ENCODE assay signal across 11 cellular contexts in the genomic region with DNA sequence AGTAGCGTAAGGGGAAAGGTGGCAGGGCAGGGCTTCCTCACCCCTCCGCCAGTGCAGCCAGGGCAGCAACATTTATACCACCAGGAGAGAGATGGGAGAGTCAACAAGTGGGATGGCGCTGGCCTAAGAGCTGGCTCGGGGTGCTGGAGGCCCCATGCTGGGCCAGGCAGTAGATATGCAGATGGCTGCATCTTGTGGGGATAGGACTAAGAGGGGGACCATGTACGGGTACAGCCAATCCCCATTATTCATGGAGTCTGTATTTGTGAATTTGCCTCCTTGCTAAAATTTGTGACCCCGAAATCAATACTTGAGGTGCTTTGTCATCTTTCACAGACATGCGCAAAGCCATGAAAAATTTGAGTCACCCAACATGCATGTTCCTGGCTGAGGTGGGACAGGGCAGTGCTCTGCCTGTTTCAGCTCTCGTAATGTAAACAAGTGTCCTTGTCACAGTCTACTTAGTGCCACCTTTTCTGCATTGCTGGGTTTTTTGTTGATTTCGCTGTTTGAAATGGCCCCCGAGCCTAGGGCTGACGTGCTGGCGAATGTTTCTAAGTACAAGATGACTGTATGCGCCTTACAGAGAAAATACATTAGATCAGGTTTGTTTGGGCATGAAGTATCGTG. TPM values are rescaled to one million over a fixed set of nuclear protein-coding genes. Genes with fewer than 3 reads are reported as not detected.
DNase-seq lines count a peak whose midpoint lies in the region; FAIRE-seq and TF ChIP-seq lines count a peak whose summit lies in the region.
"Had no signal": no experiment of that assay in that cellular context is flagged by ENCODE, and none has a peak within 500 bp of the region (broad histone marks: within the 10 kb centered on the region; RNA-seq: fewer than 3 reads in every experiment).

No MANE protein-coding gene starts in this region.

- no peak for TF ChIP-seq RAD21 in H1 (IDR thresholded peaks at IDR 0.05 in 1 of 2, conservative IDR thresholded peaks at IDR 0.05 in 1 of 2; ENCODE audit: low read depth in 2 of 2, low read length in 2 of 2)

- H3K79me1 ChIP-seq in H1 (ENCODE audit: low read depth, low read length): no peaks in the 10 kb centered on the region

- no peak overlapping the region for H3K4ac ChIP-seq in H1 (replicated peaks; ENCODE audit: insufficient read length, low read depth, low read length)

- no peak overlapping the region for H4K5ac ChIP-seq in H1 (ENCODE audit: insufficient read length, low read depth, low read length)

- BruUV-seq in OCI-LY7 (replicated peaks; lab: Mats Ljungman, UMichigan): TSS peak; percentile 97

- H3K9ac ChIP-seq in H1 (replicated peaks in 1 of 4; ENCODE audit: extremely low read depth in 1 of 4, low read depth in 3 of 4, low read length in 3 of 4): no peak overlapping the region

- TF ChIP-seq CTCF in OCI-LY7 (conservative IDR thresholded peaks at IDR 0.05; ENCODE audit: low read length) (no peak; the same call in 1 of the 2 replicates), H1 (IDR thresholded peaks at IDR 0.05; ENCODE audit: control extremely low read depth in 1 of 3, insufficient read depth in 1 of 3, low read depth in 1 of 3, low read length in 3 of 3) (no peak), hepatocyte (IDR thresholded peaks at IDR 0.05; ENCODE audit: poor library complexity) (no peak)

- H3K23me2 ChIP-seq in H1 (ENCODE audit: low read depth, low read length): no peaks in the 10 kb centered on the region

- no peak for FAIRE-seq in H1 (lab: Jason Lieb, UNC)

- no peak overlapping the region for H3K56ac ChIP-seq in H1 (replicated peaks; ENCODE audit: insufficient read length, low read depth, low read length)

- H2BK5ac ChIP-seq in H1 (ENCODE audit: low read depth, low read length): peak overlapping the region; percentile 71

- POLR2A ChIA-PET in OCI-LY7 (lab: Charles Lee): interaction anchor here (0.6 to 3.3 kb wide), 5 partner anchors 13 to 83 kb away, joined by 3 to 60 read pairs (median 6); no protein-coding TSS in a partner anchor
- POLR2A ChIA-PET in H1 (lab: Charles Lee; ENCODE audit: partially characterized antibody): no interaction called here

- H3K4me3 ChIP-seq in OCI-LY7 (ENCODE audit: low read depth, low read length, poor library complexity, severe bottlenecking): peak overlapping the region; percentile 30
- no peak overlapping the region for H3K4me3 ChIP-seq in H1 (ENCODE audit: extremely low read depth in 1 of 4, insufficient read depth in 2 of 4, low read depth in 3 of 4, low read length in 4 of 4)
- H3K4me3 ChIP-seq in hepatocyte: no peak overlapping the region
- H3K4me3 ChIP-seq: SK-N-MC had no signal

- H4K8ac ChIP-seq in H1 (ENCODE audit: extremely low read depth, insufficient read depth, low read length): no peak overlapping the region

- TF ChIP-seq POLR2A in H1 (IDR thresholded peaks at IDR 0.05; ENCODE audit: control extremely low read depth in 1 of 2, low read depth in 2 of 2, low read length in 2 of 2): no peak
- TF ChIP-seq POLR2A in erythroblast (IDR thresholded peaks at IDR 0.05; ENCODE audit: low read length): no peak

- 0 out of 2 replicates have a peak overlapping the region, but pooled peaks have one; percentile 80 for H2BK20ac ChIP-seq in H1 (ENCODE audit: low read length)

- H3K4me2 ChIP-seq in OCI-LY7 (ENCODE audit: low read length) (peak overlapping the region; percentile 68), H1 (ENCODE audit: insufficient read depth in 1 of 2, low read depth in 2 of 2, low read length in 2 of 2) (no peak overlapping the region), hepatocyte (no peak overlapping the region)

- H2BK120ac ChIP-seq in H1 (replicated peaks; ENCODE audit: low read depth, low read length): no peak overlapping the region

- no peak overlapping the region for H2BK15ac ChIP-seq in H1 (ENCODE audit: low read length)

- H3K27me3 ChIP-seq in H1 (replicated peaks in 1 of 4; ENCODE audit: control insufficient read depth in 3 of 4, extremely low read depth in 1 of 4, insufficient read depth in 3 of 4, low read length in 3 of 4) (0 out of 7 replicates have a peak, but pooled peaks cover 0 to 2% (median 0%) of the 10 kb centered on the region in 4 experiments), hepatocyte (no peaks in the 10 kb centered on the region)

- H3K27ac ChIP-seq in OCI-LY7 (ENCODE audit: low read depth, low read length, poor library complexity, severe bottlenecking) (peak overlapping the region; percentile 98), H1 (ENCODE audit: low read depth, low read length) (no peak overlapping the region), hepatocyte (no peak overlapping the region)
- H3K27ac ChIP-seq: C4-2B, SK-N-MC had no signal

- H3K14ac ChIP-seq in H1 (ENCODE audit: insufficient read length): no peak overlapping the region

- H2AK5ac ChIP-seq in H1 (ENCODE audit: low read depth, low read length): no peak overlapping the region

- H3K36me3 ChIP-seq in OCI-LY7 (ENCODE audit: insufficient read depth, low read length) (no peaks in the 10 kb centered on the region; the same call in 1 of the 2 replicates), H1 (ENCODE audit: control insufficient read depth in 2 of 4, insufficient read depth in 4 of 4, low read length in 3 of 4) (no peaks in the 10 kb centered on the region), hepatocyte (replicated peaks; ENCODE audit: insufficient read depth, low read depth) (no peaks in the 10 kb centered on the region)

- no peak overlapping the region for H2AFZ ChIP-seq in OCI-LY7 (ENCODE audit: low read length)
- H2AFZ ChIP-seq in H1 (ENCODE audit: low read length): no peak overlapping the region
- H2AFZ ChIP-seq in hepatocyte: no peak overlapping the region

- CTCF ChIA-PET in OCI-LY7 (lab: Charles Lee; ENCODE audit: unreplicated experiment): interaction anchor here (0.5 to 1.6 kb wide), 3 partner anchors 15 to 206 kb away, joined by 3 to 9 read pairs (median 3); no protein-coding TSS in a partner anchor
- CTCF ChIA-PET in H1 (lab: Charles Lee; ENCODE audit: partially characterized antibody): interaction anchor here (0.6 to 0.9 kb wide), 2 partner anchors 21 to 23 kb away, joined by 3 to 4 read pairs; no protein-coding TSS in a partner anchor

- H3K9me3 ChIP-seq in OCI-LY7 (ENCODE audit: low read length) (peaks cover 4% of the 10 kb centered on the region; the same call in 1 of the 2 replicates), H1 (ENCODE audit: insufficient read depth in 2 of 2, low read depth in 1 of 2, low read length in 1 of 2) (no peaks in the 10 kb centered on the region), hepatocyte (ENCODE audit: low read depth) (no peaks in the 10 kb centered on the region)

- 87% methylated on average over 14 of the region's 14 CpGs; no CpG with 5 or more reads in 1 of the 2 experiments for WGBS in H1 (ENCODE audit: extremely low coverage in 1 of 2, insufficient coverage in 1 of 2, insufficient read length in 1 of 2, insufficient replicate concordance in 2 of 2, low coverage in 1 of 2, low lambda C conversion rate in 2 of 2, missing lambda C conversion rate in 1 of 2), 2 experiments
- 93% methylated on average over 13 of the region's 14 CpGs for WGBS in hepatocyte (ENCODE audit: low lambda C conversion rate, missing lambda C conversion rate)

- no peak overlapping the region for H4K91ac ChIP-seq in H1 (replicated peaks; ENCODE audit: insufficient read length, low read length)

- H4K20me1 ChIP-seq in OCI-LY7 (ENCODE audit: insufficient read depth, low read length) (no peaks in the 10 kb centered on the region), H1 (replicated peaks in 1 of 2; ENCODE audit: control insufficient read depth in 1 of 2, insufficient read depth in 2 of 2, low read length in 2 of 2) (no peaks in the 10 kb centered on the region), hepatocyte (ENCODE audit: insufficient read depth, poor library complexity, severe bottlenecking) (no peaks in the 10 kb centered on the region)

- peaks cover 19% of the 10 kb centered on the region; the same call in 1 of the 2 replicates for H3K79me2 ChIP-seq in OCI-LY7 (ENCODE audit: insufficient read depth, low read depth, low read length)
- H3K79me2 ChIP-seq in H1 (ENCODE audit: control insufficient read depth in 1 of 2, insufficient read depth in 2 of 2, low read length in 2 of 2): no peaks in the 10 kb centered on the region
- H3K79me2 ChIP-seq in hepatocyte: no peaks in the 10 kb centered on the region

- TF ChIP-seq EP300 in H1 (IDR thresholded peaks at IDR 0.05; ENCODE audit: borderline replicate concordance in 1 of 2, low read depth in 2 of 2, low read length in 2 of 2): no peak

- no peaks in the 10 kb centered on the region for H3K9me2 ChIP-seq in OCI-LY7 (ENCODE audit: insufficient read depth, low read length)
- no peaks in the 10 kb centered on the region for H3K9me2 ChIP-seq in hepatocyte (replicated peaks; ENCODE audit: insufficient read depth)

- H2BK12ac ChIP-seq in H1 (ENCODE audit: low read depth, low read length): 0 out of 2 replicates have a peak overlapping the region, but pooled peaks have one; percentile 39

- H3K18ac ChIP-seq in H1 (ENCODE audit: extremely low read depth, low read length): peak overlapping the region; percentile 90

- DNase-seq in stimulated activated CD4-positive, alpha-beta T cell treated with anti-CD3 and anti-CD28 coated beads, Interleukin-15, amount 100 ng/mL, for 24 hours: peak; percentile 46
- DNase-seq in stimulated activated CD4-positive, alpha-beta T cell treated with anti-CD3 and anti-CD28 coated beads, Interleukin-2, amount 100 ng/mL, for 24 hours: no peak
- DNase-seq in OCI-LY7 (ENCODE audit: low spot score) (peak; percentile 52), H1 (ENCODE audit: low read depth in 1 of 2, low spot score in 2 of 2) (no peak), DMS79 treated with DMSO at 0.1 percent for 48 hours (lab: John Stamatoyannopoulos, UW) (no peak), erythroblast (lab: John Stamatoyannopoulos, UW) (no peak), hepatocyte (ENCODE audit: low spot score) (no peak), ureter (ENCODE audit: low spot score) (no peak)
- DNase-seq: MV-4-11 had no signal

- H3K4me1 ChIP-seq in OCI-LY7 (ENCODE audit: insufficient read depth, low read length, poor library complexity, severe bottlenecking): peaks cover 97% of the 10 kb centered on the region
- H3K4me1 ChIP-seq in H1 (replicated peaks in 1 of 4; ENCODE audit: control insufficient read depth in 3 of 4, insufficient read depth in 4 of 4, low read length in 3 of 4): peaks cover 5 to 8% (median 7%) of the 10 kb centered on the region in 4 experiments
- no peaks in the 10 kb centered on the region for H3K4me1 ChIP-seq in hepatocyte (ENCODE audit: insufficient read depth)

- intact Hi-C loops in OCI-LY7 (cut with micrococcal nuclease; ENCODE audit: unreplicated experiment): loop anchor here (1.0 to 10.0 kb wide), 6 partner anchors 13 to 722 kb away; a partner anchor contains a TSS

- no peak overlapping the region for H3K23ac ChIP-seq in H1 (ENCODE audit: insufficient read length)

RNA-seq across cellular contexts. Expression of a gene that starts 27.5 kb away (rescaled TPM):
- 33.2 and 35.1 TPM in 2 replicates for total RNA-seq in OCI-LY7 (2014; rRNA removed; shearing (Covaris generic))
- total RNA-seq in OCI-LY7 (2022) (47.8 and 56.0 TPM in 2 replicates), hepatocyte (16.7 and 25.1 TPM in 2 replicates), ureter (34.2 TPM)
- total RNA-seq in H1 (2021; fragmentation: NEBNext Ultra II Directional; extraction: Animal tissue kit (Norgen Biotek cat#: 25700)): 32.7 and 34.0 TPM in 2 replicates
- polyA plus RNA-seq in H1 (2011; rRNA removed) (32.2 and 36.6 TPM in 2 replicates), hepatocyte (12.6 and 14.0 TPM in 2 replicates)
- 34.4 TPM for polyA plus RNA-seq in H1 (2011; cell fraction: cytosol; rRNA removed)
- 28.5 TPM for polyA plus RNA-seq in H1 (2011; cell fraction: nucleus; rRNA removed)
- polyA plus RNA-seq in H1 (2012, experiment 1 of 2): 19.8 to 23.7 TPM (median 21.9 TPM) in 4 replicates
- 11.4 TPM for polyA plus RNA-seq in H1 (2012, experiment 2 of 2)
- polyA plus RNA-seq in H1 (2013, experiment 1 of 2): 19.7 TPM
- polyA plus RNA-seq in H1 (2013, experiment 2 of 2): 21.2 TPM
- 53.9 and 78.5 TPM in 2 replicates for polyA minus RNA-seq in H1 (2011; rRNA and poly(A)+ RNA removed)
- 23.5 TPM for polyA minus RNA-seq in H1 (2011; cell fraction: cytosol; rRNA and poly(A)+ RNA removed)
- 35.5 TPM for polyA minus RNA-seq in H1 (2011; cell fraction: nucleus; rRNA and poly(A)+ RNA removed)

Comparison
In these comparisons a context has a peak if more than half of its experiments do, and no peak if none do; other contexts are left out.
1. DNase-seq: peak in stimulated activated CD4-positive, alpha-beta T cell treated with anti-CD3 and anti-CD28 coated beads, Interleukin-15, amount 100 ng/mL, for 24 hours (single experiment) and OCI-LY7 (single experiment); none in stimulated activated CD4-positive, alpha-beta T cell treated with anti-CD3 and anti-CD28 coated beads, Interleukin-2, amount 100 ng/mL, for 24 hours (0 of 2), H1 (0 of 2), DMS79 treated with DMSO at 0.1 percent for 48 hours (single experiment), erythroblast (0 of 2), hepatocyte (single experiment) and ureter (single experiment).